ENCODE assay signal across 25 cellular contexts in genomic region chr18:62735387-62735786, GRCh38. TPM values are rescaled to one million over a fixed set of nuclear protein-coding genes. Genes with fewer than 3 reads are reported as not detected.
A peak's percentile ranks its signal among the peaks of the same experiment; 100 is the strongest.
DNase-seq lines count a peak whose midpoint lies in the region; ATAC-seq, FAIRE-seq and TF ChIP-seq lines count a peak whose summit lies in the region.
"Had no signal": no experiment of that assay in that cellular context is flagged by ENCODE, and none has a peak within 500 bp of the region (broad histone marks: within the 10 kb centered on the region; RNA-seq: fewer than 3 reads in every experiment).

No MANE protein-coding gene starts in this region.

- no peaks in the 10 kb centered on the region for H3K27me3 ChIP-seq in HepG2 (ENCODE audit: control insufficient read depth in 1 of 2, insufficient read depth in 2 of 2, low read length in 2 of 2)
- H3K27me3 ChIP-seq in right lobe of liver, result no peaks in the 10 kb centered on the region
- H3K27me3 ChIP-seq: BE2C, BLaER1 had no signal

- TF ChIP-seq POLR2A in HepG2 (IDR thresholded peaks at IDR 0.05; ENCODE audit: insufficient read depth in 1 of 2, low read depth in 2 of 2, low read length in 2 of 2) (no peak), right lobe of liver (IDR thresholded peaks at IDR 0.05) (no peak)

- in situ Hi-C loops in HepG2 (cut with HindIII; ENCODE audit: extremely low pct_ligation_motif_present, low pct_unique_long_range_greater_than_20kb), result no loop called here

- peak overlapping the region; percentile 59 for H3K27ac Mint-ChIP-seq in glutamatergic neuron (ENCODE audit: unreplicated experiment)
- H3K27ac Mint-ChIP-seq: CD4-positive, alpha-beta memory T cell; CD4-positive, CD25-positive, alpha-beta regulatory T cell; CD8-positive, alpha-beta memory T cell had no signal

- H3K9ac ChIP-seq in HepG2 (ENCODE audit: insufficient read depth, low read depth, low read length), result no peak overlapping the region
- H3K9ac ChIP-seq: BLaER1 had no signal

- peaks cover 32% of the 10 kb centered on the region for H3K4me1 ChIP-seq in HepG2 (ENCODE audit: insufficient read depth, low read length)
- peaks cover 0 to 10% (median 3%) of the 10 kb centered on the region in 4 donors for H3K4me1 ChIP-seq in right lobe of liver
- peaks cover 29% of the 10 kb centered on the region for H3K4me1 ChIP-seq in HEK293 (ENCODE audit: control insufficient read depth, insufficient read depth, low read length)
- H3K4me1 ChIP-seq: BE2C had no signal

- no peak overlapping the region for H3K4me2 ChIP-seq in HepG2 (ENCODE audit: low read depth, low read length)
- H3K4me2 ChIP-seq: A549, BLaER1 had no signal

- H3K9me3 ChIP-seq in HepG2 (ENCODE audit: low read length) (no peaks in the 10 kb centered on the region), right lobe of liver (no peaks in the 10 kb centered on the region), HEK293 (ENCODE audit: control insufficient read depth, insufficient read depth, low read depth, low read length) (no peaks in the 10 kb centered on the region; the same call in 1 of the 2 replicates)
- H3K9me3 ChIP-seq: A549, BE2C had no signal

- H3K36me3 ChIP-seq in HepG2 (replicated peaks in 1 of 2; ENCODE audit: control insufficient read depth in 1 of 2, insufficient read depth in 2 of 2, low read length in 2 of 2) (peaks cover 0 to 2% of the 10 kb centered on the region in 2 experiments; a peak in 2 of 5 replicates), right lobe of liver (no peaks in the 10 kb centered on the region), HEK293 (ENCODE audit: control insufficient read depth in 2 of 2, insufficient read depth in 1 of 2, low read length in 2 of 2) (no peaks in the 10 kb centered on the region)
- H3K36me3 ChIP-seq: BE2C had no signal

- BruUV-seq in HepG2 (replicated peaks; lab: Mats Ljungman, UMichigan), result no TSS peak

- H3K4me3 Mint-ChIP-seq in glutamatergic neuron (ENCODE audit: unreplicated experiment), result no peak overlapping the region
- H3K4me3 Mint-ChIP-seq: CD14-positive monocyte; CD4-positive, alpha-beta memory T cell; CD4-positive, CD25-positive, alpha-beta regulatory T cell; CD8-positive, alpha-beta memory T cell had no signal

- H3K36me3 Mint-ChIP-seq in glutamatergic neuron (ENCODE audit: unreplicated experiment), result peaks cover 17% of the 10 kb centered on the region
- H3K36me3 Mint-ChIP-seq: CD14-positive monocyte had no signal

- H4K20me1 ChIP-seq in HepG2 (ENCODE audit: insufficient read depth, low read length), result no peaks in the 10 kb centered on the region

- H3K27me3 Mint-ChIP-seq in glutamatergic neuron (ENCODE audit: unreplicated experiment), result peaks cover 3% of the 10 kb centered on the region
- H3K27me3 Mint-ChIP-seq: CD4-positive, alpha-beta memory T cell; CD4-positive, CD25-positive, alpha-beta regulatory T cell; CD8-positive, alpha-beta memory T cell had no signal

- peaks cover 20% of the 10 kb centered on the region for H3K4me1 Mint-ChIP-seq in glutamatergic neuron (ENCODE audit: low read depth, unreplicated experiment)

- no peak for FAIRE-seq in HepG2 (lab: Jason Lieb, UNC)
- FAIRE-seq: A549, GM12878, GM19239 had no signal

- H2AFZ ChIP-seq in HepG2 (ENCODE audit: low read length), result no peak overlapping the region

- WGBS in HepG2 (ENCODE audit: low lambda C conversion rate), result 100% methylated on average over 1 of the region's 1 CpG
- 80% methylated on average over 1 of the region's 1 CpG for WGBS in right lobe of liver (ENCODE audit: insufficient coverage, low coverage, low lambda C conversion rate, missing lambda C conversion rate)

- H3K27ac ChIP-seq in HepG2 (ENCODE audit: extremely low read length, insufficient read depth, low read length) (no peak overlapping the region), right lobe of liver (no peak overlapping the region), HEK293 (ENCODE audit: extremely low read depth, low read depth, low read length) (no peak overlapping the region)
- H3K27ac ChIP-seq: 22Rv1, A549, BLaER1 had no signal

- TF ChIP-seq RAD21 in HepG2 (CRISPR knock-in tag; IDR thresholded peaks at IDR 0.05), result no peak

- TF ChIP-seq EP300 in HepG2 (IDR thresholded peaks at IDR 0.05; ENCODE audit: low read depth in 2 of 2, low read length in 2 of 2), result no peak
- TF ChIP-seq EP300 in HepG2 (CRISPR knock-in tag; IDR thresholded peaks at IDR 0.05; ENCODE audit: borderline replicate concordance), result no peak

- H3K4me3 ChIP-seq in HepG2 (replicated peaks in 1 of 3; ENCODE audit: insufficient read depth in 1 of 3, low read depth in 2 of 3, low read length in 3 of 3) (no peak overlapping the region), right lobe of liver (no peak overlapping the region), HEK293 (ENCODE audit: low read depth, low read length) (no peak overlapping the region)
- H3K4me3 ChIP-seq: A549, BLaER1, GM12878 had no signal

- CTCF ChIA-PET in HepG2 (lab: Yijun Ruan, JAX; ENCODE audit: low intra/inter-chr PET ratio, low total read pairs) (no interaction called here), HEK293 (lab: Yijun Ruan, JAX) (interaction anchor here (0.6 kb wide), 2 partner anchors 71 to 149 kb away, joined by 3 to 4 read pairs; no protein-coding TSS in a partner anchor)

- POLR2A ChIA-PET in HepG2 (lab: Yijun Ruan, JAX) (no interaction called here), HEK293 (lab: Yijun Ruan, JAX) (no interaction called here)

- TF ChIP-seq CTCF in HepG2 (CRISPR knock-in tag; IDR thresholded peaks at IDR 0.05), result no peak
- TF ChIP-seq CTCF in right lobe of liver (IDR thresholded peaks at IDR 0.05), result no peak
- TF ChIP-seq CTCF in HEK293 (tag by site-specific recombination; IDR thresholded peaks at IDR 0.05), result no peak
- TF ChIP-seq CTCF in glutamatergic neuron (IDR thresholded peaks at IDR 0.05; ENCODE audit: partially characterized antibody, unreplicated experiment), result no peak

- no peak for ATAC-seq in HepG2
- no peak for ATAC-seq in right lobe of liver
- ATAC-seq: A549, GM12878 had no signal

- H3K79me2 ChIP-seq in HepG2 (ENCODE audit: insufficient read depth, low read length), result peaks cover 96% of the 10 kb centered on the region

- H3K9me3 Mint-ChIP-seq in glutamatergic neuron (ENCODE audit: unreplicated experiment), result no peaks in the 10 kb centered on the region

- intact Hi-C loops in HepG2 (cut with micrococcal nuclease; ENCODE audit: unreplicated experiment), result no loop called here
- intact Hi-C loops in right lobe of liver (cut with DNase I), result no loop called here

- DNase-seq in HepG2 (ENCODE audit: low spot score) (no peak), right lobe of liver (no peak), glutamatergic neuron (no peak), HUDEP-2 (lab: John Stamatoyannopoulos, UW; ENCODE audit: unreplicated experiment in 76 of 76) (no peak), AG20443 (ENCODE audit: low spot score) (no peak)
- DNase-seq: BE2C; C1 segment of cervical spinal cord; CD4-positive, alpha-beta memory T cell; CD4-positive, CD25-positive, alpha-beta regulatory T cell; CD8-positive, alpha-beta memory T cell; COR-L47; DMS 273 treated with DMSO at 0.1 percent for 48 hours; DMS153; DMS53; DMS79; DND-41; EL; GDM1 had no signal

TF ChIP-seq in HepG2, 621 proteins besides CTCF, POLR2A, EP300 and RAD21:
- TF ChIP-seq FOXP1 (IDR thresholded peaks at IDR 0.05) (peak; percentile 95), FOXP1 (CRISPR knock-in tag; IDR thresholded peaks at IDR 0.05) (no peak), ZKSCAN1 (IDR thresholded peaks at IDR 0.05; ENCODE audit: low read length) (no peak)

TF ChIP-seq in HEK293, 187 proteins besides CTCF, POLR2A, EP300 and RAD21:
- TF ChIP-seq ZNF133 (tag by site-specific recombination; IDR thresholded peaks at IDR 0.05), result peak; percentile 77
- no peak for TF ChIP-seq ZNF704 (tag by site-specific recombination; IDR thresholded peaks at IDR 0.05)
- TF ChIP-seq IKZF3 (tag by site-specific recombination; IDR thresholded peaks at IDR 0.05), result no peak
- TF ChIP-seq ZNF202 (tag by site-specific recombination; IDR thresholded peaks at IDR 0.05; ENCODE audit: borderline replicate concordance), result no peak
- no peak for TF ChIP-seq ZNF521 (tag by site-specific recombination; IDR thresholded peaks at IDR 0.05)
- TF ChIP-seq SALL2 (tag by site-specific recombination; IDR thresholded peaks at IDR 0.05; ENCODE audit: borderline replicate concordance), result no peak

RNA-seq across cellular contexts. Expression of gene PHLPP1, which starts 20.0 kb away (rescaled TPM):
- 18.5 and 19.8 TPM in 2 replicates for total RNA-seq in HepG2 (2016; rRNA removed; fragmentation: Illumina TruSeq; extraction: Trizol)
- total RNA-seq in HepG2 (2016; cell fraction: cytosol; rRNA removed; fragmentation: Illumina TruSeq; extraction: Trizol; ENCODE audit: low read depth), result 8.5 and 10.8 TPM in 2 replicates
- total RNA-seq in HepG2 (2016; cell fraction: insoluble cytoplasmic fraction; rRNA removed; fragmentation: Illumina TruSeq; extraction: Trizol), result 16.7 and 17.3 TPM in 2 replicates
- total RNA-seq in HepG2 (2016; cell fraction: membrane; rRNA removed; fragmentation: Illumina TruSeq; extraction: Trizol), result 8.5 and 10.8 TPM in 2 replicates
- 29.4 and 39.2 TPM in 2 replicates for total RNA-seq in HepG2 (2016; cell fraction: nucleus; rRNA removed; fragmentation: Illumina TruSeq; extraction: Trizol)
- polyA plus RNA-seq in HepG2 (2011; rRNA removed), result 9.2 and 9.8 TPM in 2 replicates
- polyA plus RNA-seq in HepG2 (2011; cell fraction: cytosol; rRNA removed), result 7.0 and 7.7 TPM in 2 replicates
- 11.5 and 13.7 TPM in 2 replicates for polyA plus RNA-seq in HepG2 (2011; cell fraction: nucleus; rRNA removed)
- polyA plus RNA-seq in HepG2 (2012), result 9.2 and 15.8 TPM in 2 replicates
- 0.60 and 0.61 TPM in 2 replicates for polyA plus RNA-seq in HepG2 (2016; cell fraction: cytosol; fragmentation: Illumina TruSeq; extraction: Trizol; ENCODE audit: low read depth)
- polyA plus RNA-seq in HepG2 (2016; cell fraction: insoluble cytoplasmic fraction; fragmentation: Illumina TruSeq; extraction: Trizol; ENCODE audit: low read depth), result 13.0 and 17.3 TPM in 2 replicates
- polyA plus RNA-seq in HepG2 (2016; cell fraction: membrane; fragmentation: Illumina TruSeq; extraction: Trizol; ENCODE audit: low read depth), result 2.3 and 2.5 TPM in 2 replicates
- 17.6 and 19.5 TPM in 2 replicates for polyA plus RNA-seq in HepG2 (2016; cell fraction: nucleus; fragmentation: Illumina TruSeq; extraction: Trizol; ENCODE audit: insufficient read depth, low read depth)
- polyA minus RNA-seq in HepG2 (2011; rRNA and poly(A)+ RNA removed; ENCODE audit: low replicate concordance), result 17.9 and 28.2 TPM in 2 replicates
- 24.3 and 29.5 TPM in 2 replicates for polyA minus RNA-seq in HepG2 (2011; cell fraction: cytosol; rRNA and poly(A)+ RNA removed)
- 61.7 and 84.3 TPM in 2 replicates for polyA minus RNA-seq in HepG2 (2011; cell fraction: nucleus; rRNA and poly(A)+ RNA removed)
- 10 to 100 TPM in 5 of 6 experiments, 1 to 10 TPM in 1; 8.6 to 19.3 (median 17.0) TPM for total RNA-seq in right lobe of liver
- total RNA-seq in glutamatergic neuron (ENCODE audit: unreplicated experiment), result 14.0 TPM
